In genomic region chr2:128313076-128313836, GRCh38 we compare ENCODE assay signal across 8 cellular contexts. TPM values are rescaled to one million over a fixed set of nuclear protein-coding genes. Genes with fewer than 3 reads are reported as not detected.
DNase-seq lines count a peak whose midpoint lies in the region; ATAC-seq, FAIRE-seq and TF ChIP-seq lines count a peak whose summit lies in the region.

No MANE protein-coding gene starts in this region.

- ATAC-seq in body of pancreas (no peak), GM21529 (IDR thresholded peaks at IDR 0.05; ENCODE audit: unreplicated experiment) (no peak), HG03097 (IDR thresholded peaks at IDR 0.05; ENCODE audit: low FRiP score, unreplicated experiment) (no peak)

- BruUV-seq in Calu3 (replicated peaks; lab: Mats Ljungman, UMichigan) = no TSS peak

- H3K27ac Mint-ChIP-seq in Calu3 (ENCODE audit: unreplicated experiment) = no peak overlapping the region
- H3K27ac Mint-ChIP-seq in mesothelial cell of epicardium = peak overlapping the region; percentile 92

- no peaks in the 10 kb centered on the region for H3K27me3 ChIP-seq in body of pancreas

- no peak overlapping the region for H3K27ac ChIP-seq in body of pancreas

- peaks cover 87% of the 10 kb centered on the region for H3K4me1 ChIP-seq in body of pancreas

- H3K9me3 Mint-ChIP-seq in Calu3 (ENCODE audit: low read depth, unreplicated experiment) (no peaks in the 10 kb centered on the region), mesothelial cell of epicardium (no peaks in the 10 kb centered on the region)

- no peak overlapping the region for H3K4me3 ChIP-seq in body of pancreas

- peaks cover 16% of the 10 kb centered on the region for H3K4me1 Mint-ChIP-seq in Calu3 (ENCODE audit: low read depth, unreplicated experiment)
- H3K4me1 Mint-ChIP-seq in mesothelial cell of epicardium = peaks cover 73% of the 10 kb centered on the region

- FAIRE-seq in HTR-8/SVneo (lab: Jason Lieb, UNC) = no peak

- CTCF ChIA-PET in Calu3 (lab: Charles Lee) = no interaction called here

- peak; percentile 52 for DNase-seq in Calu3
- peak; percentile 45 for DNase-seq in HTR-8/SVneo (ENCODE audit: insufficient read length, low spot score)
- peak in 3 of 4 donors; percentile 14 to 26 (median 24) for DNase-seq in body of pancreas
- DNase-seq in mesothelial cell of epicardium (ENCODE audit: low spot score in 2 of 2, unreplicated experiment in 2 of 2) = peak; percentile 17 to 41
- DNase-seq in GM19240 (ENCODE audit: insufficient read length, low spot score) = no peak
- DNase-seq in NCI-H1092 treated with DMSO at 0.1 percent for 48 hours (lab: John Stamatoyannopoulos, UW) = no peak

- 53 to 74% methylated on average over 8 of the region's 8 CpGs for WGBS in body of pancreas, 2 donors

- no peak for TF ChIP-seq POLR2A in body of pancreas (IDR thresholded peaks at IDR 0.05)

- H3K4me3 Mint-ChIP-seq in Calu3 (ENCODE audit: low read depth, unreplicated experiment) = no peak overlapping the region
- H3K4me3 Mint-ChIP-seq in mesothelial cell of epicardium = peak overlapping the region; percentile 51

- H3K36me3 Mint-ChIP-seq in Calu3 (ENCODE audit: insufficient read depth, unreplicated experiment) = peaks cover 24% of the 10 kb centered on the region
- peaks cover 6% of the 10 kb centered on the region for H3K36me3 Mint-ChIP-seq in mesothelial cell of epicardium

- H3K36me3 ChIP-seq in body of pancreas (replicated peaks in 1 of 2; ENCODE audit: insufficient read depth in 1 of 2, low read depth in 2 of 2) = no peaks in the 10 kb centered on the region

- H3K27me3 Mint-ChIP-seq in Calu3 (ENCODE audit: unreplicated experiment) (no peaks in the 10 kb centered on the region), mesothelial cell of epicardium (ENCODE audit: low read depth) (no peaks in the 10 kb centered on the region)

- intact Hi-C loops in Calu3 (cut with micrococcal nuclease; ENCODE audit: unreplicated experiment) = loop anchor here (5.0 kb wide), 1 partner anchor 131 kb away; no protein-coding TSS in a partner anchor
- intact Hi-C loops in body of pancreas (cut with DNase I) = loop anchor here (10.0 kb wide), 1 partner anchor 422 kb away; no protein-coding TSS in a partner anchor

- no peaks in the 10 kb centered on the region for H3K9me3 ChIP-seq in body of pancreas

- peak; percentile 55 for TF ChIP-seq CTCF in Calu3 (IDR thresholded peaks at IDR 0.05; ENCODE audit: unreplicated experiment)
- peak in 5 of 7 experiments; percentile 9 to 39 (median 30) for TF ChIP-seq CTCF in body of pancreas (IDR thresholded peaks at IDR 0.05)
- peak; percentile 41 for TF ChIP-seq CTCF in mesothelial cell of epicardium (IDR thresholded peaks at IDR 0.05; ENCODE audit: unreplicated experiment)

RNA-seq across cellular contexts. Expression of gene HS6ST1, which starts 5.4 kb away (rescaled TPM):
- total RNA-seq in Calu3 (2022) (27.6 and 34.6 TPM in 2 replicates), body of pancreas (10 to 100 TPM; 25.4 to 44.8 TPM), mesothelial cell of epicardium (139 to 141 TPM (median 141 TPM) in 3 replicates)

Comparison
In these comparisons a context has a peak if more than half of its experiments do, and no peak if none do; other contexts are left out.
1. DNase-seq: peak in Calu3 (single experiment), HTR-8/SVneo (single experiment), body of pancreas (3 of 4) and mesothelial cell of epicardium (2 of 2); none in GM19240 (single experiment) and NCI-H1092 treated with DMSO at 0.1 percent for 48 hours (single experiment).
2. Peak in every context shown above with its lines, with median percentiles within 50 percentile points of each other: CTCF ChIP-seq.